In genomic region chr20:62370115-62370806, GRCh38 we compare ENCODE assay signal across 9 cellular contexts. TPM values are rescaled to one million over a fixed set of nuclear protein-coding genes. Genes with fewer than 3 reads are reported as not detected.
DNase-seq lines count a peak whose midpoint lies in the region; ATAC-seq, FAIRE-seq and TF ChIP-seq lines count a peak whose summit lies in the region.
"Had no signal": no experiment of that assay in that cellular context is flagged by ENCODE, and none has a peak within 500 bp of the region (broad histone marks: within the 10 kb centered on the region; RNA-seq: fewer than 3 reads in every experiment).

No MANE protein-coding gene starts in this region.

- peaks cover 3% of the 10 kb centered on the region for H3K27me3 ChIP-seq in astrocyte (ENCODE audit: insufficient read depth, low read length)

- H3K4me3 Mint-ChIP-seq in astrocyte (ENCODE audit: unreplicated experiment) = no peak overlapping the region

- H3K79me2 ChIP-seq in astrocyte (ENCODE audit: insufficient read depth, low read length) = peaks cover 5% of the 10 kb centered on the region

- H3K9me3 ChIP-seq in HEK293 (ENCODE audit: control insufficient read depth, insufficient read depth, low read depth, low read length) = no peaks in the 10 kb centered on the region
- no peaks in the 10 kb centered on the region for H3K9me3 ChIP-seq in astrocyte (ENCODE audit: insufficient read depth, low read depth, low read length)

- no peak overlapping the region for H3K4me3 ChIP-seq in HEK293 (ENCODE audit: low read depth, low read length)
- H3K4me3 ChIP-seq in astrocyte (ENCODE audit: insufficient read depth, low read depth, low read length) = no peak overlapping the region

- no peak for FAIRE-seq in astrocyte (lab: Jason Lieb, UNC)

- H3K36me3 Mint-ChIP-seq in astrocyte (ENCODE audit: low read depth, unreplicated experiment) = no peaks in the 10 kb centered on the region

- peak; percentile 82 for DNase-seq in astrocyte (ENCODE audit: low read depth)
- DNase-seq in myocyte (ENCODE audit: low read depth) = peak; percentile 99
- no peak for DNase-seq in NCI-H2227 treated with DMSO at 0.1 percent for 48 hours (lab: John Stamatoyannopoulos, UW)
- no peak for DNase-seq in GM20000 (ENCODE audit: low spot score)

- H3K9me3 Mint-ChIP-seq in astrocyte (ENCODE audit: unreplicated experiment) = no peaks in the 10 kb centered on the region

- H3K36me3 ChIP-seq in HEK293 (ENCODE audit: control insufficient read depth in 2 of 2, insufficient read depth in 1 of 2, low read length in 2 of 2) (no peaks in the 10 kb centered on the region), astrocyte (ENCODE audit: insufficient read depth, low read length) (no peaks in the 10 kb centered on the region)

- TF ChIP-seq CTCF in 22Rv1 (IDR thresholded peaks at IDR 0.05) (no peak), HEK293 (tag by site-specific recombination; IDR thresholded peaks at IDR 0.05) (no peak), astrocyte (IDR thresholded peaks at IDR 0.05; ENCODE audit: insufficient read depth, low read depth, low read length) (no peak), GM20000 (IDR thresholded peaks at IDR 0.05; ENCODE audit: extremely low read depth, missing control alignments) (no peak)

- H4K20me1 ChIP-seq in astrocyte (ENCODE audit: insufficient read depth, low read length) = peaks cover 33% of the 10 kb centered on the region

- peaks cover 25% of the 10 kb centered on the region for H3K4me1 Mint-ChIP-seq in astrocyte (ENCODE audit: low read depth, unreplicated experiment)

- CTCF ChIA-PET in HEK293 (lab: Yijun Ruan, JAX) = interaction anchor here (0.6 to 4.6 kb wide), 3 partner anchors 10 to 68 kb away, joined by 3 to 25 read pairs (median 4); no protein-coding TSS in a partner anchor

- ATAC-seq in GM18517 (IDR thresholded peaks at IDR 0.05; ENCODE audit: unreplicated experiment) (no peak), GM18858 (IDR thresholded peaks at IDR 0.05; ENCODE audit: unreplicated experiment) (no peak)

- POLR2A ChIA-PET in HEK293 (lab: Yijun Ruan, JAX) = interaction anchor here (3.6 kb wide), 1 partner anchor 12 kb away, joined by 14 read pairs; no protein-coding TSS in a partner anchor

- H2AFZ ChIP-seq in astrocyte (ENCODE audit: low read depth, low read length) = no peak overlapping the region

- H3K4me1 ChIP-seq in HEK293 (ENCODE audit: control insufficient read depth, insufficient read depth, low read length) = peaks cover 33% of the 10 kb centered on the region
- peaks cover 51% of the 10 kb centered on the region for H3K4me1 ChIP-seq in astrocyte (ENCODE audit: insufficient read depth, low read length)

- no peak overlapping the region for H3K9ac ChIP-seq in astrocyte (ENCODE audit: low read length)

- H3K4me2 ChIP-seq in astrocyte (ENCODE audit: low read length) = peak overlapping the region; percentile 79

- H3K27ac Mint-ChIP-seq in astrocyte (ENCODE audit: unreplicated experiment) = no peak overlapping the region

- H3K27me3 Mint-ChIP-seq in astrocyte (ENCODE audit: low read depth, unreplicated experiment) = no peaks in the 10 kb centered on the region

- H3K27ac ChIP-seq in 22Rv1 = peak overlapping the region; percentile 7; the same call in 1 of the 2 replicates
- H3K27ac ChIP-seq in HEK293 (ENCODE audit: extremely low read depth, low read depth, low read length) = peak overlapping the region; percentile 57; the same call in 1 of the 2 replicates
- H3K27ac ChIP-seq in astrocyte (ENCODE audit: low read depth, low read length) = no peak overlapping the region
- H3K27ac ChIP-seq: HL-60 had no signal

TF ChIP-seq in HEK293, 187 proteins besides CTCF, POLR2A, EP300 and RAD21 (continues in another document):
- 0 out of 2 replicates have a peak, but pooled peaks have one; percentile 8 for TF ChIP-seq INSM2 (tag by site-specific recombination; IDR thresholded peaks at IDR 0.05)
- peak; percentile 96 for TF ChIP-seq GLIS1 (tag by site-specific recombination; IDR thresholded peaks at IDR 0.05)
- 0 out of 2 replicates have a peak, but pooled peaks have one; percentile 28 for TF ChIP-seq ZBTB7A (tag by site-specific recombination; IDR thresholded peaks at IDR 0.05; ENCODE audit: low read depth)
- TF ChIP-seq ELK4 (IDR thresholded peaks at IDR 0.05; ENCODE audit: borderline replicate concordance, low read depth, low read length) = no peak
- no peak for TF ChIP-seq ZXDB (tag by site-specific recombination; IDR thresholded peaks at IDR 0.05)
- TF ChIP-seq ZNF645 (tag by site-specific recombination; IDR thresholded peaks at IDR 0.05) = no peak
- TF ChIP-seq ZNF121 (tag by site-specific recombination; IDR thresholded peaks at IDR 0.05) = no peak
- no peak for TF ChIP-seq ZNF19 (tag by site-specific recombination; IDR thresholded peaks at IDR 0.05; ENCODE audit: low read depth)
- no peak for TF ChIP-seq ZNF23 (tag by site-specific recombination; IDR thresholded peaks at IDR 0.05; ENCODE audit: borderline replicate concordance)
- peak; percentile 34; the same call in 1 of the 2 replicates for TF ChIP-seq ZNF561 (tag by site-specific recombination; IDR thresholded peaks at IDR 0.05; ENCODE audit: borderline replicate concordance)
- TF ChIP-seq ZNF544 (tag by site-specific recombination; IDR thresholded peaks at IDR 0.05) = no peak
- no peak for TF ChIP-seq ZBTB26 (tag by site-specific recombination; optimal IDR thresholded peaks at IDR 0.05)
- TF ChIP-seq ZNF629 (tag by site-specific recombination; IDR thresholded peaks at IDR 0.05) = no peak
- no peak for TF ChIP-seq ZNF521 (tag by site-specific recombination; IDR thresholded peaks at IDR 0.05)
- TF ChIP-seq ZNF280C (tag by site-specific recombination; IDR thresholded peaks at IDR 0.05) = no peak
- TF ChIP-seq ZNF473 (tag by site-specific recombination; IDR thresholded peaks at IDR 0.05) = no peak

RNA-seq across cellular contexts. Expression of gene LAMA5, which starts 3.1 kb away (rescaled TPM):
- total RNA-seq in astrocyte (285 and 350 TPM in 2 replicates), myocyte (90.5 and 173 TPM in 2 replicates)
- 82.7 TPM for polyA plus RNA-seq in myocyte (2012)

RNA-seq across cellular contexts. Expression of gene RPS21, which starts 16.6 kb away (rescaled TPM):
- total RNA-seq in astrocyte = 1,126 and 1,251 TPM in 2 replicates
- total RNA-seq in myocyte = 610 and 2,016 TPM in 2 replicates
- polyA plus RNA-seq in myocyte (2012) = 2,121 TPM

RNA-seq across cellular contexts. Expression of gene CABLES2, which starts 36.8 kb away (rescaled TPM):
- total RNA-seq in astrocyte (4.4 and 5.4 TPM in 2 replicates), myocyte (3.8 and 4.4 TPM in 2 replicates)
- polyA plus RNA-seq in myocyte (2012) = 4.1 TPM

RNA-seq across cellular contexts. Expression of gene RBBP8NL, which starts 57.1 kb away (rescaled TPM):
- total RNA-seq in astrocyte = 0.14 TPM in 1 of 2 replicates, not detected in the other
- total RNA-seq in myocyte = 0.05 and 0.10 TPM in 2 replicates
- polyA plus RNA-seq in myocyte (2012) = not detected

Comparison
In these comparisons a context has a peak if more than half of its experiments do, and no peak if none do; other contexts are left out.
1. DNase-seq: peak in astrocyte (single experiment) and myocyte (single experiment); none in NCI-H2227 treated with DMSO at 0.1 percent for 48 hours (single experiment) and GM20000 (single experiment).